2 cellular contexts compared by ENCODE assay signal in genomic region chr6:34589633-34590139, GRCh38.
TF ChIP-seq lines count a peak whose summit lies in the region.

No MANE protein-coding gene starts in this region.

TF ChIP-seq in IMR-90, 13 proteins besides CTCF, POLR2A, EP300 and RAD21:
- TF ChIP-seq NFE2L2 (IDR thresholded peaks at IDR 0.05; ENCODE audit: low read depth, low read length) (no peak), MAFK (IDR thresholded peaks at IDR 0.05; ENCODE audit: low read depth, low read length) (no peak), CHD1 (IDR thresholded peaks at IDR 0.05; ENCODE audit: low read depth, low read length) (no peak), ELK1 (IDR thresholded peaks at IDR 0.05; ENCODE audit: borderline replicate concordance, low read depth, low read length) (no peak), USF2 (IDR thresholded peaks at IDR 0.05; ENCODE audit: low read depth, low read length) (no peak), MAZ (IDR thresholded peaks at IDR 0.05; ENCODE audit: borderline replicate concordance, low read depth, low read length) (no peak), RCOR1 (IDR thresholded peaks at IDR 0.05; ENCODE audit: insufficient replicate concordance, low read length) (no peak), SMC3 (IDR thresholded peaks at IDR 0.05; ENCODE audit: low read depth, low read length) (no peak)

TF ChIP-seq in K562, 482 proteins besides CTCF, POLR2A, EP300 and RAD21:
- TF ChIP-seq ZNF217 (CRISPR knock-in tag; IDR thresholded peaks at IDR 0.05) (no peak), MEIS2 (IDR thresholded peaks at IDR 0.05; ENCODE audit: partially characterized antibody) (peak; percentile 51), PBX2 (CRISPR knock-in tag; IDR thresholded peaks at IDR 0.05; ENCODE audit: low read depth) (no peak), PBX2 (tag; conservative IDR thresholded peaks at IDR 0.05; ENCODE audit: low read depth) (peak; percentile 56; the same call in 1 of the 2 replicates)
